In genomic region chr15:80864666-80865065, GRCh38 we compare ENCODE assay signal across 38 cellular contexts.
"Had no signal": no experiment of that assay in that cellular context is flagged by ENCODE, and none has a peak within 500 bp of the region (broad histone marks: within the 10 kb centered on the region; RNA-seq: fewer than 3 reads in every experiment).

No MANE protein-coding gene starts in this region.

- H3K27ac Mint-ChIP-seq: activated naive CD4-positive, alpha-beta T cell treated with anti-CD3 and anti-CD28 coated beads for 36 hours; activated naive CD4-positive, alpha-beta T cell treated with anti-CD3 and anti-CD28 coated beads, Interleukin-2, amount 10 ng/mL, durations not matched to agents 7 days and 5 days; activated naive CD4-positive, alpha-beta T cell treated with anti-CD3 and anti-CD28 coated beads, Interleukin-2, amount 50 U/mL, for 24 hours; activated naive CD4-positive, alpha-beta T cell treated with anti-CD3 and anti-CD28 coated beads, Interleukin-2, amount 50 U/mL, for 72 hours; activated naive CD8-positive, alpha-beta T cell; activated naive CD8-positive, alpha-beta T cell treated with anti-CD3 and anti-CD28 coated beads for 36 hours; activated naive CD8-positive, alpha-beta T cell treated with anti-CD3 and anti-CD28 coated beads, Interleukin-2, amount 10 ng/mL, durations not matched to agents 7 days and 5 days; activated naive CD8-positive, alpha-beta T cell treated with anti-CD3 and anti-CD28 coated beads, Interleukin-2, amount 50 U/mL, for 24 hours; activated T-cell treated with anti-CD3 and anti-CD28 coated beads, Interleukin-2, amount 50 U/mL, for 24 hours; activated T-cell treated with anti-CD3 and anti-CD28 coated beads, Interleukin-2, amount 50 U/mL, for 72 hours; activated T-helper 1 cell treated with anti-CD3 and anti-CD28 coated beads, Interleukin-12 subunit alpha, Interleukin-12 subunit beta, Interleukin-2, Interleukin-4 antibody, amounts not matched to agents 30 ng/mL and 10 ng/mL and 1 ng/mL, durations not matched to agents 14 hours and 24 hours and 36 hours; activated T-helper 17 cell treated with anti-CD3 and anti-CD28 coated beads, Interleukin-2, amount 50 U/mL, for 72 hours; activated T-helper 2 cell treated with anti-CD3 and anti-CD28 coated beads, Interferon-gamma antibody, Interleukin-2, Interleukin-4, amounts not matched to agents 10 μg/mL and 5 μg/mL and 100 μg/mL, durations not matched to agents 14 hours and 24 hours and 36 hours had no signal

- H3K27me3 ChIP-seq: adrenal gland, ascending aorta, body of pancreas, brain microvascular endothelial cell, breast epithelium, cardiac muscle cell had no signal

- H3K27me3 Mint-ChIP-seq: activated naive CD4-positive, alpha-beta T cell treated with anti-CD3 and anti-CD28 coated beads, Interleukin-2, amount 50 U/mL, for 24 hours; activated naive CD8-positive, alpha-beta T cell; activated naive CD8-positive, alpha-beta T cell treated with anti-CD3 and anti-CD28 coated beads for 36 hours; activated naive CD8-positive, alpha-beta T cell treated with anti-CD3 and anti-CD28 coated beads, Interleukin-2, amount 50 U/mL, for 24 hours; activated T-cell treated with anti-CD3 and anti-CD28 coated beads, Interleukin-2, amount 50 U/mL, for 24 hours; brain had no signal

- H3K36me3 ChIP-seq: adrenal gland, ascending aorta, brain microvascular endothelial cell, breast epithelium, cardiac muscle cell had no signal

- H3K27ac ChIP-seq: adrenal gland, ascending aorta, body of pancreas, brain microvascular endothelial cell, breast epithelium, cardiac muscle cell had no signal

- H3K36me3 Mint-ChIP-seq: activated naive CD4-positive, alpha-beta T cell treated with anti-CD3 and anti-CD28 coated beads, Interleukin-2, amount 10 ng/mL, durations not matched to agents 7 days and 5 days; activated naive CD4-positive, alpha-beta T cell treated with anti-CD3 and anti-CD28 coated beads, Interleukin-2, amount 50 U/mL, for 24 hours; activated naive CD4-positive, alpha-beta T cell treated with anti-CD3 and anti-CD28 coated beads, Interleukin-2, amount 50 U/mL, for 72 hours; activated naive CD8-positive, alpha-beta T cell; activated naive CD8-positive, alpha-beta T cell treated with anti-CD3 and anti-CD28 coated beads for 36 hours; activated naive CD8-positive, alpha-beta T cell treated with anti-CD3 and anti-CD28 coated beads, Interleukin-2, amount 10 ng/mL, durations not matched to agents 7 days and 5 days; brain had no signal

- ATAC-seq: activated naive CD4-positive, alpha-beta T cell treated with anti-CD3 and anti-CD28 coated beads, Interleukin-2, amount 50 U/mL, for 72 hours; activated naive CD8-positive, alpha-beta T cell treated with anti-CD3 and anti-CD28 coated beads, Interleukin-2, amount 50 U/mL, for 24 hours; activated T-cell treated with anti-CD3 and anti-CD28 coated beads, Interleukin-2, amount 50 U/mL, for 72 hours; activated T-helper 17 cell treated with anti-CD3 and anti-CD28 coated beads, Interleukin-2, amount 50 U/mL, for 72 hours; body of pancreas had no signal

- H3K4me1 ChIP-seq: adrenal gland, ascending aorta, body of pancreas, breast epithelium had no signal

- H3K4me3 ChIP-seq: adrenal gland, ascending aorta, body of pancreas, breast epithelium, cardiac muscle cell had no signal

- H3K4me1 Mint-ChIP-seq: activated naive CD4-positive, alpha-beta T cell treated with anti-CD3 and anti-CD28 coated beads, Interleukin-2, amount 10 ng/mL, durations not matched to agents 7 days and 5 days; activated naive CD4-positive, alpha-beta T cell treated with anti-CD3 and anti-CD28 coated beads, Interleukin-2, amount 50 U/mL, for 24 hours; activated naive CD8-positive, alpha-beta T cell treated with anti-CD3 and anti-CD28 coated beads for 36 hours; activated naive CD8-positive, alpha-beta T cell treated with anti-CD3 and anti-CD28 coated beads, Interleukin-2, amount 10 ng/mL, durations not matched to agents 7 days and 5 days; activated naive CD8-positive, alpha-beta T cell treated with anti-CD3 and anti-CD28 coated beads, Interleukin-2, amount 50 U/mL, for 24 hours; activated T-helper 17 cell treated with anti-CD3 and anti-CD28 coated beads, Interleukin-2, amount 50 U/mL, for 72 hours; central memory CD8-positive, alpha-beta T cell had no signal

- DNase-seq: activated effector memory CD4-positive, alpha-beta T cell treated with anti-CD3 and anti-CD28 coated beads, Interleukin-2, amount 50 U/mL, for 16 hours; activated effector memory CD4-positive, alpha-beta T cell treated with Interleukin-2 at 50 U/mL for 16 hours; activated gamma-delta T cell; activated gamma-delta T cell treated with Interleukin-2 at 50 U/mL for 16 hours; activated naive CD4-positive, alpha-beta T cell; activated naive CD4-positive, alpha-beta T cell treated with anti-CD3 and anti-CD28 coated beads for 36 hours; activated naive CD4-positive, alpha-beta T cell treated with anti-CD3 and anti-CD28 coated beads, Interleukin-2, amount 10 ng/mL, durations not matched to agents 7 days and 5 days; activated naive CD4-positive, alpha-beta T cell treated with anti-CD3 and anti-CD28 coated beads, Interleukin-2, amount 50 U/mL, for 16 hours; activated naive CD4-positive, alpha-beta T cell treated with Interleukin-2 at 50 U/mL for 16 hours; activated naive CD8-positive, alpha-beta T cell treated with anti-CD3 and anti-CD28 coated beads for 36 hours; activated naive CD8-positive, alpha-beta T cell treated with anti-CD3 and anti-CD28 coated beads, Interleukin-2, amount 10 ng/mL, durations not matched to agents 7 days and 5 days; activated naive CD8-positive, alpha-beta T cell treated with anti-CD3 and anti-CD28 coated beads, Interleukin-2, amount 50 U/mL, for 24 hours; activated T-cell treated with anti-CD3 and anti-CD28 coated beads, Interleukin-2, amount 50 U/mL, for 1 hour; activated T-cell treated with anti-CD3 and anti-CD28 coated beads, Interleukin-2, amount 50 U/mL, for 24 hours; activated T-cell treated with anti-CD3 and anti-CD28 coated beads, Interleukin-2, amount 50 U/mL, for 48 hours; activated T-cell treated with anti-CD3 and anti-CD28 coated beads, Interleukin-2, amount 50 U/mL, for 72 hours; adrenal gland; amniotic stem cell; amygdala; anterior cingulate cortex; body of pancreas; brain microvascular endothelial cell; caudate nucleus; central memory CD4-positive, alpha-beta T cell; cerebellar nuclear complex had no signal

- H3K4me3 Mint-ChIP-seq: activated naive CD4-positive, alpha-beta T cell treated with anti-CD3 and anti-CD28 coated beads for 36 hours; activated naive CD4-positive, alpha-beta T cell treated with anti-CD3 and anti-CD28 coated beads, Interleukin-2, amount 10 ng/mL, durations not matched to agents 7 days and 5 days; activated naive CD4-positive, alpha-beta T cell treated with anti-CD3 and anti-CD28 coated beads, Interleukin-2, amount 50 U/mL, for 24 hours; activated naive CD8-positive, alpha-beta T cell; activated naive CD8-positive, alpha-beta T cell treated with anti-CD3 and anti-CD28 coated beads for 36 hours; activated naive CD8-positive, alpha-beta T cell treated with anti-CD3 and anti-CD28 coated beads, Interleukin-2, amount 10 ng/mL, durations not matched to agents 7 days and 5 days; activated naive CD8-positive, alpha-beta T cell treated with anti-CD3 and anti-CD28 coated beads, Interleukin-2, amount 50 U/mL, for 24 hours; activated T-cell treated with anti-CD3 and anti-CD28 coated beads, Interleukin-2, amount 50 U/mL, for 24 hours; activated T-cell treated with anti-CD3 and anti-CD28 coated beads, Interleukin-2, amount 50 U/mL, for 72 hours; activated T-helper 1 cell treated with anti-CD3 and anti-CD28 coated beads, Interleukin-12 subunit alpha, Interleukin-12 subunit beta, Interleukin-2, Interleukin-4 antibody, amounts not matched to agents 30 ng/mL and 10 ng/mL and 1 ng/mL, durations not matched to agents 14 hours and 24 hours and 36 hours; activated T-helper 17 cell treated with anti-CD3 and anti-CD28 coated beads, Interleukin-2, amount 50 U/mL, for 72 hours; brain; central memory CD8-positive, alpha-beta T cell had no signal

- FAIRE-seq: astrocyte, bronchial epithelial cell had no signal

- H3K9me3 Mint-ChIP-seq: activated naive CD4-positive, alpha-beta T cell treated with anti-CD3 and anti-CD28 coated beads for 36 hours; activated naive CD4-positive, alpha-beta T cell treated with anti-CD3 and anti-CD28 coated beads, Interleukin-2, amount 10 ng/mL, durations not matched to agents 7 days and 5 days; activated naive CD4-positive, alpha-beta T cell treated with anti-CD3 and anti-CD28 coated beads, Interleukin-2, amount 50 U/mL, for 24 hours; activated naive CD4-positive, alpha-beta T cell treated with anti-CD3 and anti-CD28 coated beads, Interleukin-2, amount 50 U/mL, for 72 hours; activated naive CD8-positive, alpha-beta T cell treated with anti-CD3 and anti-CD28 coated beads for 36 hours; activated naive CD8-positive, alpha-beta T cell treated with anti-CD3 and anti-CD28 coated beads, Interleukin-2, amount 10 ng/mL, durations not matched to agents 7 days and 5 days; activated naive CD8-positive, alpha-beta T cell treated with anti-CD3 and anti-CD28 coated beads, Interleukin-2, amount 50 U/mL, for 24 hours; activated T-cell treated with anti-CD3 and anti-CD28 coated beads, Interleukin-2, amount 50 U/mL, for 24 hours; activated T-cell treated with anti-CD3 and anti-CD28 coated beads, Interleukin-2, amount 50 U/mL, for 72 hours; activated T-helper 1 cell treated with anti-CD3 and anti-CD28 coated beads, Interleukin-12 subunit alpha, Interleukin-12 subunit beta, Interleukin-2, Interleukin-4 antibody, amounts not matched to agents 30 ng/mL and 10 ng/mL and 1 ng/mL, durations not matched to agents 14 hours and 24 hours and 36 hours; activated T-helper 17 cell treated with anti-CD3 and anti-CD28 coated beads, Interleukin-2, amount 50 U/mL, for 72 hours; activated T-helper 2 cell treated with anti-CD3 and anti-CD28 coated beads, Interferon-gamma antibody, Interleukin-2, Interleukin-4, amounts not matched to agents 10 μg/mL and 5 μg/mL and 100 μg/mL, durations not matched to agents 14 hours and 24 hours and 36 hours; brain; central memory CD8-positive, alpha-beta T cell had no signal

- H3K9me3 ChIP-seq: adrenal gland, ascending aorta, body of pancreas, breast epithelium had no signal
